ENCODE assay signal across 15 cellular contexts in genomic region chr5:172805018-172805683, GRCh38.
"Had no signal": no experiment of that assay in that cellular context is flagged by ENCODE, and none has a peak within 500 bp of the region (broad histone marks: within the 10 kb centered on the region; RNA-seq: fewer than 3 reads in every experiment).

No MANE protein-coding gene starts in this region.

- H3K4me3 Mint-ChIP-seq: activated B cell treated with CpG ODN at 0.5 μM for 24 hours; activated CD4-positive, alpha-beta memory T cell treated with anti-CD3 and anti-CD28 coated beads for 36 hours; activated CD8-positive, alpha-beta memory T cell treated with anti-CD3 and anti-CD28 coated beads, Interleukin-2, amount 10 ng/mL, durations not matched to agents 7 days and 5 days; nephron had no signal

- H3K4me3 ChIP-seq: ascending aorta, esophagus squamous epithelium, heart right ventricle, spleen, tibial nerve had no signal

- H3K27me3 ChIP-seq: ascending aorta, esophagus squamous epithelium, heart right ventricle, spleen, tibial nerve had no signal

- H3K9me3 Mint-ChIP-seq: activated B cell treated with CpG ODN at 0.5 μM for 24 hours; activated CD4-positive, alpha-beta memory T cell treated with anti-CD3 and anti-CD28 coated beads for 36 hours had no signal

- H3K36me3 ChIP-seq: ascending aorta, esophagus squamous epithelium, heart right ventricle, spleen, tibial nerve had no signal

- H3K27me3 Mint-ChIP-seq: activated B cell treated with CpG ODN at 0.5 μM for 24 hours; activated CD4-positive, alpha-beta memory T cell treated with anti-CD3 and anti-CD28 coated beads for 36 hours; activated CD8-positive, alpha-beta memory T cell treated with anti-CD3 and anti-CD28 coated beads, Interleukin-2, amount 10 ng/mL, durations not matched to agents 7 days and 5 days had no signal

- H3K4me1 Mint-ChIP-seq: nephron had no signal

- ATAC-seq: activated CD8-positive, alpha-beta memory T cell treated with anti-CD3 and anti-CD28 coated beads, Interleukin-2, amount 10 ng/mL, durations not matched to agents 7 days and 5 days had no signal

- DNase-seq: activated B cell treated with CpG ODN at 0.5 μM for 24 hours; activated CD4-positive, alpha-beta memory T cell treated with anti-CD3 and anti-CD28 coated beads for 36 hours; activated CD4-positive, alpha-beta T cell treated with anti-CD3 and anti-CD28 coated beads for 4 hours; activated CD8-positive, alpha-beta memory T cell treated with anti-CD3 and anti-CD28 coated beads, Interleukin-2, amount 10 ng/mL, durations not matched to agents 7 days and 5 days; activated naive CD4-positive, alpha-beta T cell treated with Interleukin-2 at 50 U/mL for 16 hours; cerebellar nuclear complex; effector memory CD4-positive, alpha-beta T cell; esophagus squamous epithelium; heart right ventricle; kidney glomerular epithelial cell; stimulated activated naive CD4-positive, alpha-beta T cell treated with Interleukin-2 at 50 U/mL for 16 hours had no signal

- H3K27ac Mint-ChIP-seq: activated CD4-positive, alpha-beta memory T cell treated with anti-CD3 and anti-CD28 coated beads for 36 hours; activated CD8-positive, alpha-beta memory T cell treated with anti-CD3 and anti-CD28 coated beads, Interleukin-2, amount 10 ng/mL, durations not matched to agents 7 days and 5 days; nephron had no signal

- H3K36me3 Mint-ChIP-seq: activated CD4-positive, alpha-beta memory T cell treated with anti-CD3 and anti-CD28 coated beads for 36 hours had no signal
